Comparison of ENCODE assay signal across 11 cellular contexts in the genomic region with DNA sequence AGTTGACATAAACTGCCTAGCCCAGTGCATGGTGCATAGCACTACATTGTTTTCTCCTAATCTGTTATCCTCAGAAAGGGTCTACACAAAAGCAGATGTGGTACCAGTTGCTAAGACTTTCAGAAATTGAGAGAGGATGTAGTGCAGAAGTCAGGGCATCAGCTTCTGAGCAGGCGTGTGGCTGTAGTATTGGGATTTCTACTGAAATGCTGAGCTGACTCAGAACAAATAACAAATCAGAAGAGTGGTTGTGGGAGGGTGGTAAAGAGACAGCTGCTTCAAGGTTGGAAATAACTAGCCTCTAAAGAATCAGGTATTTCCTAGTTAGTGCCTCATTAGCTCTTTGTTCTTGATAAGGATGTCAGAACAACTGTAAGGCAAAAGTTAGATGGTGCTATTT.
A peak's percentile ranks its signal among the peaks of the same experiment; 100 is the strongest.
DNase-seq lines count a peak whose midpoint lies in the region; ATAC-seq lines count a peak whose summit lies in the region.
"Had no signal": no experiment of that assay in that cellular context is flagged by ENCODE, and none has a peak within 500 bp of the region (broad histone marks: within the 10 kb centered on the region; RNA-seq: fewer than 3 reads in every experiment).

No MANE protein-coding gene starts in this region.

- no peaks in the 10 kb centered on the region for H3K27me3 Mint-ChIP-seq in activated naive CD8-positive, alpha-beta T cell

- DNase-seq in stimulated activated CD4-positive, alpha-beta T cell treated with anti-CD3 and anti-CD28 coated beads, Interleukin-4, amount 100 ng/mL, for 24 hours, result peak; percentile 11
- DNase-seq in stimulated activated CD4-positive, alpha-beta T cell treated with anti-CD3 and anti-CD28 coated beads, Interleukin-4, amount 100 ng/mL, for 4 hours, result no peak
- DNase-seq in nucleus accumbens (lab: John Stamatoyannopoulos, UW), result no peak
- no peak for DNase-seq in COLO668 (lab: John Stamatoyannopoulos, UW; ENCODE audit: unreplicated experiment)
- no peak for DNase-seq in inferior parietal cortex (ENCODE audit: extremely low spot score)
- no peak for DNase-seq in MG63
- DNase-seq: DMS 273 treated with DMSO at 0.1 percent for 48 hours, H7, SW 1271 had no signal

- ATAC-seq in HG03095 (IDR thresholded peaks at IDR 0.05; ENCODE audit: unreplicated experiment), result peak; percentile 78

- H3K4me3 Mint-ChIP-seq in activated naive CD8-positive, alpha-beta T cell, result no peak overlapping the region

- H3K9me3 ChIP-seq in MG63, result no peaks in the 10 kb centered on the region; the same call in 1 of the 2 replicates

- peaks cover 70% of the 10 kb centered on the region for H3K4me1 Mint-ChIP-seq in activated naive CD8-positive, alpha-beta T cell (ENCODE audit: low read depth)

- H3K9me3 Mint-ChIP-seq in activated naive CD8-positive, alpha-beta T cell (ENCODE audit: low read depth), result no peaks in the 10 kb centered on the region

- H3K27ac Mint-ChIP-seq in activated naive CD8-positive, alpha-beta T cell, result peak overlapping the region; percentile 18

- H3K36me3 Mint-ChIP-seq in activated naive CD8-positive, alpha-beta T cell, result peaks cover 9% of the 10 kb centered on the region

- H3K27me3 ChIP-seq in MG63, result no peaks in the 10 kb centered on the region

- peaks cover 14% of the 10 kb centered on the region; the same call in 1 of the 2 replicates for H3K36me3 ChIP-seq in MG63

- H3K4me3 ChIP-seq in MG63, result no peak overlapping the region
